In genomic region chr2:18402-19271, GRCh38 we compare ENCODE assay signal across 8 cellular contexts. TPM values are rescaled to one million over a fixed set of nuclear protein-coding genes. Genes with fewer than 3 reads are reported as not detected.
DNase-seq lines count a peak whose midpoint lies in the region; ATAC-seq, FAIRE-seq and TF ChIP-seq lines count a peak whose summit lies in the region.

No MANE protein-coding gene starts in this region.

- DNase-seq in A673 (ENCODE audit: low spot score) (no peak), GM18507 (ENCODE audit: extremely low spot score, insufficient read length, low read depth) (no peak), astrocyte of the cerebellum (ENCODE audit: low read depth) (no peak), left lung (no peak), NCI-H146 (lab: John Stamatoyannopoulos, UW) (no peak), Ammon's horn (ENCODE audit: low spot score) (no peak)
- no peak for DNase-seq in activated T-cell treated with anti-CD3 and anti-CD28 coated beads, Interleukin-2, amount 50 U/mL, for 48 hours

- H3K4me1 ChIP-seq in A673 (ENCODE audit: insufficient read depth, low read length, poor library complexity, severe bottlenecking) (no peaks in the 10 kb centered on the region), left lung (peaks cover 0 to 5% of the 10 kb centered on the region in 2 donors)

- BruUV-seq in A673 (replicated peaks; lab: Mats Ljungman, UMichigan) = no TSS peak

- peak; percentile 47 for FAIRE-seq in GM18507 (lab: Jason Lieb, UNC)

- no peaks in the 10 kb centered on the region for H3K9me3 ChIP-seq in A673 (ENCODE audit: low read depth, low read length, poor library complexity, severe bottlenecking)
- peaks cover 0 to 2% of the 10 kb centered on the region in 2 donors for H3K9me3 ChIP-seq in left lung

- H3K4me3 ChIP-seq in A673 (ENCODE audit: low read depth, low read length, poor library complexity, severe bottlenecking) = no peak overlapping the region
- H3K4me3 ChIP-seq in astrocyte of the cerebellum (ENCODE audit: low read depth, low read length) = no peak overlapping the region
- H3K4me3 ChIP-seq in left lung = no peak overlapping the region

- in situ Hi-C loops in astrocyte of the cerebellum (cut with HindIII; ENCODE audit: low sequenced_read_pairs) = no loop called here

- CTCF ChIA-PET in A673 (lab: Charles Lee) = no interaction called here

- TF ChIP-seq CTCF in A673 (conservative IDR thresholded peaks at IDR 0.05; ENCODE audit: low read depth, low read length) (peak; percentile 64), astrocyte of the cerebellum (IDR thresholded peaks at IDR 0.05; ENCODE audit: low read depth, low read length, missing control alignments) (peak; percentile 47), left lung (IDR thresholded peaks at IDR 0.05) (peak; percentile 8 to 21)

- H3K36me3 ChIP-seq in A673 (ENCODE audit: insufficient read depth, low read length, poor library complexity, severe bottlenecking) = no peaks in the 10 kb centered on the region
- no peaks in the 10 kb centered on the region for H3K36me3 ChIP-seq in left lung

- intact Hi-C loops in A673 (cut with micrococcal nuclease; ENCODE audit: unreplicated experiment) (no loop called here), left lung (cut with DNase I) (no loop called here)

- ATAC-seq in left lung (peak; percentile 59), HG03097 (IDR thresholded peaks at IDR 0.05; ENCODE audit: low FRiP score, unreplicated experiment) (no peak)

- POLR2A ChIA-PET in A673 (lab: Charles Lee; ENCODE audit: low non-redundant PET) = no interaction called here

- no peaks in the 10 kb centered on the region for H3K27me3 ChIP-seq in A673 (replicated peaks; ENCODE audit: insufficient read depth, low read depth, low read length, poor library complexity)
- H3K27me3 ChIP-seq in left lung = no peaks in the 10 kb centered on the region

- H3K27ac ChIP-seq in A673 (ENCODE audit: low read depth, low read length, poor library complexity, severe bottlenecking) (no peak overlapping the region), left lung (no peak overlapping the region)

RNA-seq across cellular contexts. Expression of gene FAM110C, which starts 27.7 kb away (rescaled TPM):
- total RNA-seq in A673 (2021) (1.2 and 2.6 TPM in 2 replicates), left lung (1 to 10 TPM; 2.8 to 5.5 TPM)
